ENCODE assay signal across 9 cellular contexts in genomic region chr6:81753709-81754678, GRCh38. TPM values are rescaled to one million over a fixed set of nuclear protein-coding genes. Genes with fewer than 3 reads are reported as not detected.
DNase-seq lines count a peak whose midpoint lies in the region; ATAC-seq lines count a peak whose summit lies in the region.
"Had no signal": no experiment of that assay in that cellular context is flagged by ENCODE, and none has a peak within 500 bp of the region (broad histone marks: within the 10 kb centered on the region; RNA-seq: fewer than 3 reads in every experiment).

No MANE protein-coding gene starts in this region.

- CTCF ChIA-PET in activated CD8-positive, alpha-beta memory T cell treated with anti-CD3 and anti-CD28 coated beads, Interleukin-2, amount 10 ng/mL, durations not matched to agents 7 days and 5 days (lab: Charles Lee): no interaction called here

- 40 to 52% methylated on average over 25 to 31 of the region's 46 CpGs for WGBS in mesodermal cell (ENCODE audit: insufficient coverage in 2 of 2), 2 experiments

- H3K4me3 Mint-ChIP-seq in activated CD8-positive, alpha-beta memory T cell treated with anti-CD3 and anti-CD28 coated beads, Interleukin-2, amount 10 ng/mL, durations not matched to agents 7 days and 5 days: peak overlapping the region; percentile 82
- peak overlapping the region; percentile 94 to 95 for H3K4me3 Mint-ChIP-seq in effector memory CD8-positive, alpha-beta T cell

- H3K27me3 Mint-ChIP-seq in activated CD8-positive, alpha-beta memory T cell treated with anti-CD3 and anti-CD28 coated beads, Interleukin-2, amount 10 ng/mL, durations not matched to agents 7 days and 5 days: peaks cover 60% of the 10 kb centered on the region
- H3K27me3 Mint-ChIP-seq in effector memory CD8-positive, alpha-beta T cell: peaks cover 8 to 20% of the 10 kb centered on the region in 2 donors

- H3K9me3 ChIP-seq in mesodermal cell (ENCODE audit: control insufficient read depth, low read length): no peaks in the 10 kb centered on the region

- H3K27ac ChIP-seq in mesodermal cell (ENCODE audit: low read depth, low read length, severe bottlenecking): peak overlapping the region; percentile 84
- H3K27ac ChIP-seq: BLaER1 treated with 17β-estradiol and CSF1 and Interleukin-3, amounts not matched to agents 10 nM and 100 nM had no signal

- DNase-seq in NCI-H187 (lab: John Stamatoyannopoulos, UW) (peak; percentile 45 to 55), NCI-H187 treated with DMSO at 0.1 percent for 48 hours (lab: John Stamatoyannopoulos, UW) (no peak), NCI-H748 (lab: John Stamatoyannopoulos, UW; ENCODE audit: unreplicated experiment) (peak; percentile 90)
- peak; percentile 79 for DNase-seq in activated CD8-positive, alpha-beta memory T cell treated with anti-CD3 and anti-CD28 coated beads, Interleukin-2, amount 10 ng/mL, durations not matched to agents 7 days and 5 days
- DNase-seq in effector memory CD8-positive, alpha-beta T cell: peak; percentile 77 to 80 (median 79)
- peak; percentile 54 for DNase-seq in stimulated activated CD8-positive, alpha-beta memory T cell treated with anti-CD3 and anti-CD28 coated beads, Interleukin-15, amount 100 ng/mL, for 24 hours (ENCODE audit: low read depth)

- peaks cover 11% of the 10 kb centered on the region for H3K4me1 ChIP-seq in mesodermal cell (ENCODE audit: control insufficient read depth, insufficient read depth, low read length, poor library complexity, severe bottlenecking)
- H3K4me1 ChIP-seq: BLaER1 treated with 17β-estradiol and CSF1 and Interleukin-3, amounts not matched to agents 10 nM and 100 nM had no signal

- no peaks in the 10 kb centered on the region for H3K9me3 Mint-ChIP-seq in activated CD8-positive, alpha-beta memory T cell treated with anti-CD3 and anti-CD28 coated beads, Interleukin-2, amount 10 ng/mL, durations not matched to agents 7 days and 5 days (ENCODE audit: low read depth)
- H3K9me3 Mint-ChIP-seq in effector memory CD8-positive, alpha-beta T cell: no peaks in the 10 kb centered on the region

- H3K36me3 Mint-ChIP-seq in activated CD8-positive, alpha-beta memory T cell treated with anti-CD3 and anti-CD28 coated beads, Interleukin-2, amount 10 ng/mL, durations not matched to agents 7 days and 5 days: peaks cover 4% of the 10 kb centered on the region
- peaks cover 33% of the 10 kb centered on the region for H3K36me3 Mint-ChIP-seq in effector memory CD8-positive, alpha-beta T cell (ENCODE audit: insufficient read depth)

- peaks cover 19% of the 10 kb centered on the region for H3K4me1 Mint-ChIP-seq in activated CD8-positive, alpha-beta memory T cell treated with anti-CD3 and anti-CD28 coated beads, Interleukin-2, amount 10 ng/mL, durations not matched to agents 7 days and 5 days
- H3K4me1 Mint-ChIP-seq in effector memory CD8-positive, alpha-beta T cell (ENCODE audit: low read depth in 2 of 2): peaks cover 15 to 21% of the 10 kb centered on the region in 2 donors

- peak overlapping the region; percentile 79 for H3K27ac Mint-ChIP-seq in activated CD8-positive, alpha-beta memory T cell treated with anti-CD3 and anti-CD28 coated beads, Interleukin-2, amount 10 ng/mL, durations not matched to agents 7 days and 5 days
- peak overlapping the region; percentile 90 to 95 for H3K27ac Mint-ChIP-seq in effector memory CD8-positive, alpha-beta T cell

- H3K36me3 ChIP-seq in mesodermal cell (ENCODE audit: control insufficient read depth, insufficient read depth, low read length): peaks cover 25% of the 10 kb centered on the region
- H3K36me3 ChIP-seq: BLaER1 treated with 17β-estradiol and CSF1 and Interleukin-3, amounts not matched to agents 10 nM and 100 nM had no signal

- peak overlapping the region; percentile 76 for H3K4me3 ChIP-seq in mesodermal cell (ENCODE audit: extremely low read depth, insufficient read depth, low read length, poor library complexity, severe bottlenecking)
- H3K4me3 ChIP-seq: BLaER1 treated with 17β-estradiol and CSF1 and Interleukin-3, amounts not matched to agents 10 nM and 100 nM had no signal

- ATAC-seq in HG03095 (IDR thresholded peaks at IDR 0.05; ENCODE audit: unreplicated experiment): peak; percentile 31
- peak; percentile 59 for ATAC-seq in activated CD8-positive, alpha-beta memory T cell treated with anti-CD3 and anti-CD28 coated beads, Interleukin-2, amount 10 ng/mL, durations not matched to agents 7 days and 5 days
- peak; percentile 60 for ATAC-seq in effector memory CD8-positive, alpha-beta T cell (replicated peaks)

RNA-seq across cellular contexts. Expression of gene TENT5A, which starts 1.5 kb away (rescaled TPM):
- total RNA-seq in activated CD8-positive, alpha-beta memory T cell treated with anti-CD3 and anti-CD28 coated beads, Interleukin-2, amount 10 ng/mL, durations not matched to agents 7 days and 5 days: 1 to 10 TPM; 1.5 to 3.7 TPM
- 35.1 TPM for polyA plus RNA-seq in mesodermal cell (2013, experiment 1 of 2)
- 28.5 TPM for polyA plus RNA-seq in mesodermal cell (2013, experiment 2 of 2)
